ENCODE assay signal across 1 cellular context in the genomic region with DNA sequence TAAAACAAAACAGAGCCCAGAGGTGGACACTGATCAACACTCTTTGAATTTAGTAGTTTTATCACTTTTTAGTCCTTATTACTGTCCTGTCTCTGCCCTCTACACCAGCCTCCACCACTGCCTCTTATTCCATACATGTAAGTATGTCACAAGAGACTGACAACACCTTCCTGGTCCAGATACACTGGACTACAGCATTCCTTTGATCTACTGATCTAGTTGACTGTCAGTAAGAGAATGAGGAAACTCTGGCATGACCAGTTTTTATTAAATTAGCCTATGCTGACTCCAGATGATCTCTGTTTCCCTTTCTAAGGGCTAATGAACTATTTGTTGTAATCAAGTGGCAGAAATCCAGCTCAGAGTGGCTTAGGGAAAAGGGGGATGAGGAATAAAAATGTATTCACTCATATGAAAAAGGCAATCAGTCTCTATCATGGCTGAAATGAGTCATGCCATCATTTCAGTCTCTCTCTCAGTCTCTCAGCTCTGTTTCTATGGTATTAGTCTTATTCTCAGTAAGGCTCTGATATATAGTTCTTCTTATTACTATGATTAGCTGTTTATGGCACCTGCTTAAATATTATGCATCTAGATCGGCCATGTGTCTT.
TF ChIP-seq lines count a peak whose summit lies in the region.

No MANE protein-coding gene starts in this region.

TF ChIP-seq in SK-N-SH treated with all-trans-retinoic acid at 6 μM for 48 hours, 23 proteins besides CTCF, POLR2A, EP300 and RAD21 (continued from another document):
- TF ChIP-seq, protein P1, sequence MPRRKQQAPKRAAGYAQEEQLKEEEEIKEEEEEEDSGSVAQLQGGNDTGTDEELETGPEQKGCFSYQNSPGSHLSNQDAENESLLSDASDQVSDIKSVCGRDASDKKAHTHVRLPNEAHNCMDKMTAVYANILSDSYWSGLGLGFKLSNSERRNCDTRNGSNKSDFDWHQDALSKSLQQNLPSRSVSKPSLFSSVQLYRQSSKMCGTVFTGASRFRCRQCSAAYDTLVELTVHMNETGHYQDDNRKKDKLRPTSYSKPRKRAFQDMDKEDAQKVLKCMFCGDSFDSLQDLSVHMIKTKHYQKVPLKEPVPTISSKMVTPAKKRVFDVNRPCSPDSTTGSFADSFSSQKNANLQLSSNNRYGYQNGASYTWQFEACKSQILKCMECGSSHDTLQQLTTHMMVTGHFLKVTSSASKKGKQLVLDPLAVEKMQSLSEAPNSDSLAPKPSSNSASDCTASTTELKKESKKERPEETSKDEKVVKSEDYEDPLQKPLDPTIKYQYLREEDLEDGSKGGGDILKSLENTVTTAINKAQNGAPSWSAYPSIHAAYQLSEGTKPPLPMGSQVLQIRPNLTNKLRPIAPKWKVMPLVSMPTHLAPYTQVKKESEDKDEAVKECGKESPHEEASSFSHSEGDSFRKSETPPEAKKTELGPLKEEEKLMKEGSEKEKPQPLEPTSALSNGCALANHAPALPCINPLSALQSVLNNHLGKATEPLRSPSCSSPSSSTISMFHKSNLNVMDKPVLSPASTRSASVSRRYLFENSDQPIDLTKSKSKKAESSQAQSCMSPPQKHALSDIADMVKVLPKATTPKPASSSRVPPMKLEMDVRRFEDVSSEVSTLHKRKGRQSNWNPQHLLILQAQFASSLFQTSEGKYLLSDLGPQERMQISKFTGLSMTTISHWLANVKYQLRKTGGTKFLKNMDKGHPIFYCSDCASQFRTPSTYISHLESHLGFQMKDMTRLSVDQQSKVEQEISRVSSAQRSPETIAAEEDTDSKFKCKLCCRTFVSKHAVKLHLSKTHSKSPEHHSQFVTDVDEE (CRISPR knock-in tag; IDR thresholded peaks at IDR 0.05), result peak; percentile 49; the same call in 1 of the 2 replicates
- TF ChIP-seq TCF4 (CRISPR knock-in tag; IDR thresholded peaks at IDR 0.05; ENCODE audit: borderline replicate concordance), result peak; percentile 57
- TF ChIP-seq ISL1 (CRISPR knock-in tag; IDR thresholded peaks at IDR 0.05), result peak; percentile 75
- no peak for TF ChIP-seq ZNF70 (CRISPR knock-in tag; IDR thresholded peaks at IDR 0.05)
- no peak for TF ChIP-seq ARNTL (CRISPR knock-in tag; IDR thresholded peaks at IDR 0.05; ENCODE audit: borderline replicate concordance, low read depth)
TF ChIP-seq in SK-N-SH treated with all-trans-retinoic acid at 6 μM for 48 hours: peak in this region for 5.
